ENCODE assay signal across 1 cellular context in the genomic region with DNA sequence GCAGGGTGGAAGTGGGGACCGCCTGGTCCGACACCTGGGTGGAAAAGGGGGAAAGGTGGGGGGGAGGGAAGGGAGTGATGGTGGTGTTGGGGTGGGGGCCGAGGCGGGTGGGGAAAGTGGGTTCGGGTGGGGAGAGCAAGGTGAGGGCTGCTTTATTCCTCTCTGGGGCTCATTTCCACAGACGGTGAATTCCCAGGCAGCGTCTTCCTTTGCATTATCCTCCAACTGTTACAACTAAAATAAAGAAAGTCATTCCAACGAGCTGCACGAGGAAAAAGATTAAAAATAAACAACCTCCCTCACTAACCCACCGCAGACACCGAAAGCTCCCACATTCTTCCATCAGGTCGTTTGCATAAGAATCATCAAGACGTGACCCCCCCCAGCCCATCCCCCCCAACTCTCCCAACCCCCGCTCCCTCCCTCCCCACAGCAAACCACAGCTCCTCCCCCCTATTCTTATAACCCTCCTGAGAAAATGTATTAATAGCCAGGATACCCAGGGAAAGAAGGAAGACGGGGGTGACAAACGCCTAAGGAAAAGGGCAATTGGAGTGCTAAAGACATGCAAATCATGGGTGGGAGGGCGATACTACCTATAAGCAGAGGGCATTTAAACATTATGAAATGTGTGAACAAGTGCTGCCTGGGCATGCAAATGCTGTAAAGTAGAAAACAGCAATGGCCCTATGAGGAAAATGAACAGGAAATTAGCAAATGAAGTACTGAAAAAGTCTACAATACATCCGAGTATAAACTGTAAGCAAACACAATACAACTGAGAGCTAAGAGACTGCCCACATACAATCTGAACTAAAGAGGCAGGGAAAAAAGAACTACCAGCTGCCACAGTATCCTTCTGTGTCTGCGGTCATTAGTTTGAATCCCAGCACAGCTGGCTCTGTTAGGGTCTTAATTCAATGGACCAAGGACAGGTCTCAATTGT.
TF ChIP-seq lines count a peak whose summit lies in the region.

No MANE protein-coding gene starts in this region.

TF ChIP-seq in IMR-90, 13 proteins besides CTCF, POLR2A, EP300 and RAD21:
- no peak for TF ChIP-seq MAFK (IDR thresholded peaks at IDR 0.05; ENCODE audit: low read depth, low read length)
- no peak for TF ChIP-seq FOS (IDR thresholded peaks at IDR 0.05; ENCODE audit: low read depth, low read length)
- no peak for TF ChIP-seq RCOR1 (IDR thresholded peaks at IDR 0.05; ENCODE audit: insufficient replicate concordance, low read length)
- no peak for TF ChIP-seq RFX5 (IDR thresholded peaks at IDR 0.05; ENCODE audit: low read depth, low read length)
- TF ChIP-seq MXI1 (IDR thresholded peaks at IDR 0.05; ENCODE audit: borderline replicate concordance, low read depth, low read length), result no peak
- TF ChIP-seq CEBPB (IDR thresholded peaks at IDR 0.05; ENCODE audit: low read depth, low read length), result no peak
- no peak for TF ChIP-seq BHLHE40 (IDR thresholded peaks at IDR 0.05; ENCODE audit: low read depth, low read length)
TF ChIP-seq in IMR-90: peak in this region for 0.
